4 cellular contexts compared by ENCODE assay signal in genomic region chr4:182382941-182383340, GRCh38.
"Had no signal": no experiment of that assay in that cellular context is flagged by ENCODE, and none has a peak within 500 bp of the region (broad histone marks: within the 10 kb centered on the region; RNA-seq: fewer than 3 reads in every experiment).

No MANE protein-coding gene starts in this region.

- H3K4me3 ChIP-seq: GM23338 had no signal

- H2AFZ ChIP-seq: GM23338 had no signal

- DNase-seq: H9, HCEC 1CT, IMR-90 had no signal

- ATAC-seq: GM23338 had no signal

- H3K4me3 Mint-ChIP-seq: GM23338, H9 had no signal

- H3K4me2 ChIP-seq: GM23338 had no signal
